14 cellular contexts compared by ENCODE assay signal in the genomic region with DNA sequence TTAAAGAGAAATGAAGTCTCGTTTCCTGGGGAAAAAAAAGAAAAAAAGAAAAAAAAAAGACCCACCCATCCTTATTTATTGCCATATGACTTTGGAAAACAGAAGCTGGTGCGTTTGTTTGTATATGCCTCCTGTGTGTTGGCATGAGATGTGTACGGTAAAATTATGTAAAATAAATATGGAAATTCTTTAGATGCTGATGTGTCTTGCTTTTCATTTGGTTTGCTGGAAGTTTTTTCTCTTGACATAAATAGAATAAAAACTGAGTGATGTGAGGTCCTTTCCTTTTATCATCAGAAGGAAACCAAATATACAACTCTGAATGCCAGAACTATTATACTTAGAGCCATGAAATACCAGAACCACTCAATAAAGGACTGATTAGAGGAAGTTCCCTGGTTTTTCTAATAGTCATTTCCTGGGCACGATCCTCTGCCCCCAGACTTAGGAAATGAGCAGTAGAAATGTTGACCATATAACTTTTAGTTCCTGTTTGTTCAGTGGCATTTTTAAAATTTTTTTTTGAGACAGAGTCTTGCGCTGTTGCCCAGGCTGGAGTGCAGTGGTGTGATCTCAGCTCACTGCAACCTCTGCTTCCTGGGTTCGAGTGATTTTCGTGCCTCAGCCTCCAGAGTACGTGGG. TPM values are rescaled to one million over a fixed set of nuclear protein-coding genes. Genes with fewer than 3 reads are reported as not detected.
DNase-seq lines count a peak whose midpoint lies in the region; ATAC-seq, FAIRE-seq and TF ChIP-seq lines count a peak whose summit lies in the region.
"Had no signal": no experiment of that assay in that cellular context is flagged by ENCODE, and none has a peak within 500 bp of the region (broad histone marks: within the 10 kb centered on the region; RNA-seq: fewer than 3 reads in every experiment).

No MANE protein-coding gene starts in this region.

- WGBS in GM12878 (ENCODE audit: insufficient coverage, insufficient replicate concordance, low lambda C conversion rate, missing lambda C conversion rate) = 46% methylated on average over 8 of the region's 8 CpGs

- H3K4me1 ChIP-seq in GM12878 (ENCODE audit: control insufficient read depth, insufficient read depth, low read length) = no peaks in the 10 kb centered on the region; the same call in 1 of the 2 replicates

- TF ChIP-seq POLR2A in NB4 (IDR thresholded peaks at IDR 0.05; ENCODE audit: extremely low read depth, insufficient read length) = no peak
- no peak for TF ChIP-seq POLR2A in GM12878 (IDR thresholded peaks at IDR 0.05; ENCODE audit: low read depth, low read length)

- no peak for TF ChIP-seq RAD21 in GM12878 (IDR thresholded peaks at IDR 0.05; ENCODE audit: insufficient read depth, low read depth, low read length)

- no TSS peak for BruUV-seq in GM12878 (replicated peaks; lab: Mats Ljungman, UMichigan)

- ATAC-seq in GM12878 = peak; percentile 28; the same call in 1 of the 3 replicates

- no peaks in the 10 kb centered on the region for H3K79me2 ChIP-seq in GM12878 (ENCODE audit: control insufficient read depth, insufficient read depth, low read length)

- no peak overlapping the region for H3K4me2 ChIP-seq in GM12878 (ENCODE audit: control insufficient read depth, insufficient read depth)

- H3K4me3 ChIP-seq in NB4 (ENCODE audit: low read depth, low read length) = no peak overlapping the region
- H3K4me3 ChIP-seq in GM12878 = no peak overlapping the region
- H3K4me3 ChIP-seq: GM23248 had no signal

- no peak overlapping the region for H2AFZ ChIP-seq in GM12878 (ENCODE audit: control insufficient read depth, low read depth, low read length)
- H2AFZ ChIP-seq: GM23248 had no signal

- CTCF ChIA-PET in GM12878 (lab: Yijun Ruan, JAX) = interaction anchor here (0.6 to 1.9 kb wide), 5 partner anchors 11 to 203 kb away, joined by 3 to 5 read pairs (median 3); no protein-coding TSS in a partner anchor

- H3K27me3 ChIP-seq in GM12878 (replicated peaks in 1 of 2; ENCODE audit: control insufficient read depth in 2 of 2, insufficient read depth in 2 of 2, low read length in 1 of 2) = no peaks in the 10 kb centered on the region

- peaks cover 2 to 7% of the 10 kb centered on the region in 2 experiments for H3K36me3 ChIP-seq in GM12878 (ENCODE audit: control insufficient read depth in 2 of 2, insufficient read depth in 2 of 2, low read length in 1 of 2)

- SMC1A ChIA-PET in GM12878 (lab: Charles Lee; ENCODE audit: uncharacterized antibody, unreplicated experiment) = interaction anchor here (0.6 to 1.6 kb wide), 4 partner anchors 8 to 204 kb away, joined by 3 to 7 read pairs (median 4); no protein-coding TSS in a partner anchor

- no peaks in the 10 kb centered on the region for H4K20me1 ChIP-seq in GM12878 (ENCODE audit: control insufficient read depth, insufficient read depth)

- TF ChIP-seq CTCF in NB4 (IDR thresholded peaks at IDR 0.05; ENCODE audit: low read depth, low read length) = no peak
- TF ChIP-seq CTCF in GM12878 (IDR thresholded peaks at IDR 0.05 in 2 of 3, conservative IDR thresholded peaks at IDR 0.05 in 1 of 3; ENCODE audit: control insufficient read depth in 2 of 3, extremely low read depth in 1 of 3, insufficient read depth in 1 of 3, low read depth in 3 of 3, low read length in 3 of 3) = no peak

- in situ Hi-C loops in GM12878 (cut with MboI) = no loop called here

- FAIRE-seq in GM12878 (lab: Jason Lieb, UNC) (no peak), urothelium cell line (lab: Jason Lieb, UNC) (no peak)

- no peak overlapping the region for H3K9ac ChIP-seq in GM12878 (ENCODE audit: control insufficient read depth, insufficient read depth, low read length)
- H3K9ac ChIP-seq: GM23248 had no signal

- intact Hi-C loops in GM12878 (cut with micrococcal nuclease; ENCODE audit: unreplicated experiment) = no loop called here

- no peak for TF ChIP-seq EP300 in GM12878 (IDR thresholded peaks at IDR 0.05; ENCODE audit: borderline replicate concordance in 1 of 2, control insufficient read depth in 1 of 2, low read depth in 2 of 2, low read length in 2 of 2)

- no peak overlapping the region; the same call in 1 of the 2 replicates for H3K27ac ChIP-seq in GM12878 (ENCODE audit: control insufficient read depth, insufficient read depth)
- H3K27ac ChIP-seq: GM23248 had no signal

- H3K9me3 ChIP-seq in GM12878 (replicated peaks; ENCODE audit: control insufficient read depth, insufficient read depth, low read length) = no peaks in the 10 kb centered on the region

- POLR2A ChIA-PET in GM12878 (lab: Charles Lee) = interaction anchor here (0.6 kb wide), 1 partner anchor 153 kb away, joined by 9 read pairs; no protein-coding TSS in a partner anchor

- DNase-seq in GDM1 (lab: John Stamatoyannopoulos, UW) (peak; percentile 18), NB4 (ENCODE audit: low read depth) (peak; percentile 66), GM12878 (ENCODE audit: low read depth, low spot score) (no peak), medulla oblongata (ENCODE audit: extremely low spot score) (peak; percentile 35), AG20443 (ENCODE audit: low spot score) (no peak), NCI-H345 treated with DMSO at 0.1 percent for 48 hours (lab: John Stamatoyannopoulos, UW; ENCODE audit: unreplicated experiment) (no peak), urothelium cell line (ENCODE audit: low spot score) (no peak)
- no peak for DNase-seq in stimulated activated CD4-positive, alpha-beta T cell treated with anti-CD3 and anti-CD28 coated beads, Interleukin-4, amount 100 ng/mL, for 4 hours
- DNase-seq: ACHN, GM23248, NCI-H2029 treated with DMSO at 0.1 percent for 48 hours, NCI-H524, nephron progenitor cell had no signal

- RAD21 ChIA-PET in GM12878 (lab: Charles Lee; ENCODE audit: unreplicated experiment) = no interaction called here

TF ChIP-seq in GM12878, 131 proteins besides CTCF, POLR2A, EP300 and RAD21:
- TF ChIP-seq KLF5 (IDR thresholded peaks at IDR 0.05; ENCODE audit: partially characterized antibody) = no peak
- TF ChIP-seq, protein P1, sequence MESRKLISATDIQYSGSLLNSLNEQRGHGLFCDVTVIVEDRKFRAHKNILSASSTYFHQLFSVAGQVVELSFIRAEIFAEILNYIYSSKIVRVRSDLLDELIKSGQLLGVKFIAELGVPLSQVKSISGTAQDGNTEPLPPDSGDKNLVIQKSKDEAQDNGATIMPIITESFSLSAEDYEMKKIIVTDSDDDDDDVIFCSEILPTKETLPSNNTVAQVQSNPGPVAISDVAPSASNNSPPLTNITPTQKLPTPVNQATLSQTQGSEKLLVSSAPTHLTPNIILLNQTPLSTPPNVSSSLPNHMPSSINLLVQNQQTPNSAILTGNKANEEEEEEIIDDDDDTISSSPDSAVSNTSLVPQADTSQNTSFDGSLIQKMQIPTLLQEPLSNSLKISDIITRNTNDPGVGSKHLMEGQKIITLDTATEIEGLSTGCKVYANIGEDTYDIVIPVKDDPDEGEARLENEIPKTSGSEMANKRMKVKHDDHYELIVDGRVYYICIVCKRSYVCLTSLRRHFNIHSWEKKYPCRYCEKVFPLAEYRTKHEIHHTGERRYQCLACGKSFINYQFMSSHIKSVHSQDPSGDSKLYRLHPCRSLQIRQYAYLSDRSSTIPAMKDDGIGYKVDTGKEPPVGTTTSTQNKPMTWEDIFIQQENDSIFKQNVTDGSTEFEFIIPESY (IDR thresholded peaks at IDR 0.05) = no peak
- no peak for TF ChIP-seq CBFB (IDR thresholded peaks at IDR 0.05; ENCODE audit: low read depth)
- peak in 1 of 2 experiments; percentile 22; a peak in 1 of 4 replicates for TF ChIP-seq ETV6 (conservative IDR thresholded peaks at IDR 0.05 in 1 of 2, IDR thresholded peaks at IDR 0.05 in 1 of 2; ENCODE audit: borderline replicate concordance in 1 of 2, low read depth in 1 of 2)

RNA-seq across cellular contexts. Expression of a gene that starts 48.8 kb away (rescaled TPM):
- total RNA-seq in GM12878 (2013; cell fraction: nucleolus; rRNA removed) = not detected in 2 replicates
- total RNA-seq in GM12878 (2014; rRNA removed) (not detected in 2 replicates), GM12878 (2014; rRNA removed; fragmentation: Illumina TruSeq; extraction: Trizol) (not detected in 2 replicates), GM12878 (2021) (not detected in 2 replicates)
- 0.56 TPM for polyA plus RNA-seq in GM12878 (2011; ENCODE audit: low read depth)
- polyA plus RNA-seq in GM12878 (2011; rRNA removed) (0.04 TPM in 1 of 2 replicates, not detected in the other), GM12878 (2014; fragmentation: Illumina TruSeq; extraction: Trizol) (not detected in 2 replicates), GM12878 (2014; fragmentation: Nextera tagmentation; extraction: Ambion mirVana) (under 1 TPM; 0.05 TPM), GM12878 (2014; rRNA removed) (not detected in 2 replicates), GM12878 (2016; fragmentation: Nextera tagmentation; extraction: Ambion mirVana) (under 1 TPM; 0.59 to 0.80 TPM)
- 0.02 TPM in 1 of 2 replicates, not detected in the other for polyA plus RNA-seq in GM12878 (2011; cell fraction: cytosol; rRNA removed)
- 0.03 TPM in 2 replicates for polyA plus RNA-seq in GM12878 (2011; cell fraction: nucleus; rRNA removed)
- 0.53 and 0.95 TPM in 2 replicates for polyA plus RNA-seq in GM12878 (2012)
- polyA minus RNA-seq in GM12878 (2011; rRNA and poly(A)+ RNA removed) = not detected in 2 replicates
- not detected in 2 replicates for polyA minus RNA-seq in GM12878 (2011; cell fraction: cytosol; rRNA and poly(A)+ RNA removed)
- not detected in 2 replicates for polyA minus RNA-seq in GM12878 (2011; cell fraction: nucleus; rRNA and poly(A)+ RNA removed)
- total RNA-seq: activated T-helper 1 cell treated with anti-CD3 and anti-CD28 coated beads, Interleukin-12 subunit alpha, Interleukin-12 subunit beta, Interleukin-2, Interleukin-4 antibody, amounts not matched to agents 30 ng/mL and 10 ng/mL and 1 ng/mL, durations not matched to agents 14 hours and 24 hours and 36 hours; GM23248 had no signal

Comparison
In these comparisons a context has a peak if more than half of its experiments do, and no peak if none do; other contexts are left out.
1. DNase-seq: peak in GDM1 (single experiment), NB4 (single experiment) and medulla oblongata (single experiment); none in GM12878 (single experiment), AG20443 (single experiment), stimulated activated CD4-positive, alpha-beta T cell treated with anti-CD3 and anti-CD28 coated beads, Interleukin-4, amount 100 ng/mL, for 4 hours (0 of 2), NCI-H345 treated with DMSO at 0.1 percent for 48 hours (single experiment) and urothelium cell line (single experiment).